ENCODE assay signal across 9 cellular contexts in genomic region chr12:124550123-124551089, GRCh38. TPM values are rescaled to one million over a fixed set of nuclear protein-coding genes. Genes with fewer than 3 reads are reported as not detected.
DNase-seq lines count a peak whose midpoint lies in the region; ATAC-seq and TF ChIP-seq lines count a peak whose summit lies in the region.
"Had no signal": no experiment of that assay in that cellular context is flagged by ENCODE, and none has a peak within 500 bp of the region (broad histone marks: within the 10 kb centered on the region; RNA-seq: fewer than 3 reads in every experiment).

No MANE protein-coding gene starts in this region.

- H3K4me1 ChIP-seq in HEK293 (ENCODE audit: control insufficient read depth, insufficient read depth, low read length) = peaks cover 23% of the 10 kb centered on the region
- H3K4me1 ChIP-seq in smooth muscle cell (ENCODE audit: low read depth) = peaks cover 32% of the 10 kb centered on the region

- WGBS in smooth muscle cell (ENCODE audit: low lambda C conversion rate) = 57% methylated on average over 10 of the region's 11 CpGs

- ATAC-seq in T-helper 17 cell (no peak), GM18868 (IDR thresholded peaks at IDR 0.05; ENCODE audit: unreplicated experiment) (no peak), HG03460 (IDR thresholded peaks at IDR 0.05; ENCODE audit: unreplicated experiment) (no peak)

- H3K79me2 ChIP-seq in smooth muscle cell (ENCODE audit: low read depth) = peaks cover 93% of the 10 kb centered on the region

- peak overlapping the region; percentile 73 for H3K4me2 ChIP-seq in smooth muscle cell

- H3K4me3 Mint-ChIP-seq in T-helper 17 cell = no peak overlapping the region
- H3K4me3 Mint-ChIP-seq: T-helper 2 cell treated with Interferon-gamma antibody and Interleukin-4, amounts not matched to agents 5 μg/mL and 100 μg/mL, for 36 hours had no signal

- H3K4me3 ChIP-seq in HEK293 (ENCODE audit: low read depth, low read length) (no peak overlapping the region), smooth muscle cell (no peak overlapping the region)

- no peak overlapping the region for H3K9ac ChIP-seq in smooth muscle cell (ENCODE audit: low read depth)

- CTCF ChIA-PET in HEK293 (lab: Yijun Ruan, JAX) = interaction anchor here (0.6 to 2.0 kb wide), 5 partner anchors 12 to 362 kb away, joined by 3 to 7 read pairs (median 3); no protein-coding TSS in a partner anchor

- H3K27ac ChIP-seq in HEK293 (ENCODE audit: extremely low read depth, low read depth, low read length) = no peak overlapping the region; the same call in 1 of the 2 replicates
- peak overlapping the region; percentile 97 for H3K27ac ChIP-seq in smooth muscle cell (ENCODE audit: low read depth)

- POLR2A ChIA-PET in HEK293 (lab: Yijun Ruan, JAX) = interaction anchor here (0.8 to 1.7 kb wide), 2 partner anchors 32 to 135 kb away, joined by 3 to 5 read pairs; no protein-coding TSS in a partner anchor

- H3K9me3 ChIP-seq in HEK293 (ENCODE audit: control insufficient read depth, insufficient read depth, low read depth, low read length) (no peaks in the 10 kb centered on the region), T-helper 17 cell (ENCODE audit: control insufficient read depth, low read length, poor library complexity, severe bottlenecking) (no peaks in the 10 kb centered on the region), smooth muscle cell (replicated peaks; ENCODE audit: low read depth) (no peaks in the 10 kb centered on the region)

- peaks cover 100% of the 10 kb centered on the region for H4K20me1 ChIP-seq in smooth muscle cell (ENCODE audit: low read depth)

- no peaks in the 10 kb centered on the region for H3K27me3 Mint-ChIP-seq in T-helper 17 cell

- peaks cover 56% of the 10 kb centered on the region for H3K4me1 Mint-ChIP-seq in T-helper 17 cell

- H3K36me3 ChIP-seq in HEK293 (ENCODE audit: control insufficient read depth in 2 of 2, insufficient read depth in 1 of 2, low read length in 2 of 2) = no peaks in the 10 kb centered on the region
- H3K36me3 ChIP-seq in smooth muscle cell (ENCODE audit: low read depth) = no peaks in the 10 kb centered on the region

- H3K27me3 ChIP-seq in smooth muscle cell (ENCODE audit: low read depth) = no peaks in the 10 kb centered on the region

- H3F3A ChIP-seq in smooth muscle cell (ENCODE audit: low read depth) = peaks cover 28% of the 10 kb centered on the region

- no peak for TF ChIP-seq CTCF in HEK293 (tag by site-specific recombination; IDR thresholded peaks at IDR 0.05)
- TF ChIP-seq CTCF in smooth muscle cell (IDR thresholded peaks at IDR 0.05; ENCODE audit: borderline replicate concordance, insufficient read depth, poor library complexity, severe bottlenecking) = no peak

- DNase-seq in T-helper 17 cell (no peak), glomerular visceral epithelial cell (ENCODE audit: extremely low spot score) (peak; percentile 38), smooth muscle cell (lab: John Stamatoyannopoulos, UW; ENCODE audit: unreplicated experiment) (no peak), ureter (ENCODE audit: low spot score) (no peak), cerebellar nuclear complex (lab: John Stamatoyannopoulos, UW) (no peak)

- H3K36me3 Mint-ChIP-seq in T-helper 17 cell (ENCODE audit: low read depth) = peaks cover 2% of the 10 kb centered on the region

- no peak overlapping the region for H2AFZ ChIP-seq in smooth muscle cell (ENCODE audit: low read depth)

- H3K27ac Mint-ChIP-seq in T-helper 17 cell = peak overlapping the region; percentile 3
- H3K27ac Mint-ChIP-seq: T-helper 2 cell treated with Interferon-gamma antibody and Interleukin-4, amounts not matched to agents 5 μg/mL and 100 μg/mL, for 36 hours had no signal

TF ChIP-seq in HEK293, 187 proteins besides CTCF, POLR2A, EP300 and RAD21:
- TF ChIP-seq ZBTB26 (tag by site-specific recombination; optimal IDR thresholded peaks at IDR 0.05) (peak; percentile 9), ZNF157 (tag by site-specific recombination; IDR thresholded peaks at IDR 0.05) (no peak), ZIC2 (tag by site-specific recombination; IDR thresholded peaks at IDR 0.05) (peak; percentile 56), ZNF692 (tag by site-specific recombination; IDR thresholded peaks at IDR 0.05) (peak; percentile 38; the same call in 1 of the 2 replicates), ZXDB (tag by site-specific recombination; IDR thresholded peaks at IDR 0.05) (no peak), SETDB1 (IDR thresholded peaks at IDR 0.05; ENCODE audit: insufficient read length, low read length) (no peak), GLIS2 (tag by site-specific recombination; IDR thresholded peaks at IDR 0.05) (peak; percentile 63; the same call in 1 of the 2 replicates), ZNF423 (tag by site-specific recombination; IDR thresholded peaks at IDR 0.05) (peak; percentile 68; the same call in 1 of the 2 replicates), SP7 (tag by site-specific recombination; IDR thresholded peaks at IDR 0.05) (peak; percentile 55), ZNF544 (tag by site-specific recombination; IDR thresholded peaks at IDR 0.05) (no peak), GLIS1 (tag by site-specific recombination; IDR thresholded peaks at IDR 0.05) (peak; percentile 90)
- TF ChIP-seq, protein P1, sequence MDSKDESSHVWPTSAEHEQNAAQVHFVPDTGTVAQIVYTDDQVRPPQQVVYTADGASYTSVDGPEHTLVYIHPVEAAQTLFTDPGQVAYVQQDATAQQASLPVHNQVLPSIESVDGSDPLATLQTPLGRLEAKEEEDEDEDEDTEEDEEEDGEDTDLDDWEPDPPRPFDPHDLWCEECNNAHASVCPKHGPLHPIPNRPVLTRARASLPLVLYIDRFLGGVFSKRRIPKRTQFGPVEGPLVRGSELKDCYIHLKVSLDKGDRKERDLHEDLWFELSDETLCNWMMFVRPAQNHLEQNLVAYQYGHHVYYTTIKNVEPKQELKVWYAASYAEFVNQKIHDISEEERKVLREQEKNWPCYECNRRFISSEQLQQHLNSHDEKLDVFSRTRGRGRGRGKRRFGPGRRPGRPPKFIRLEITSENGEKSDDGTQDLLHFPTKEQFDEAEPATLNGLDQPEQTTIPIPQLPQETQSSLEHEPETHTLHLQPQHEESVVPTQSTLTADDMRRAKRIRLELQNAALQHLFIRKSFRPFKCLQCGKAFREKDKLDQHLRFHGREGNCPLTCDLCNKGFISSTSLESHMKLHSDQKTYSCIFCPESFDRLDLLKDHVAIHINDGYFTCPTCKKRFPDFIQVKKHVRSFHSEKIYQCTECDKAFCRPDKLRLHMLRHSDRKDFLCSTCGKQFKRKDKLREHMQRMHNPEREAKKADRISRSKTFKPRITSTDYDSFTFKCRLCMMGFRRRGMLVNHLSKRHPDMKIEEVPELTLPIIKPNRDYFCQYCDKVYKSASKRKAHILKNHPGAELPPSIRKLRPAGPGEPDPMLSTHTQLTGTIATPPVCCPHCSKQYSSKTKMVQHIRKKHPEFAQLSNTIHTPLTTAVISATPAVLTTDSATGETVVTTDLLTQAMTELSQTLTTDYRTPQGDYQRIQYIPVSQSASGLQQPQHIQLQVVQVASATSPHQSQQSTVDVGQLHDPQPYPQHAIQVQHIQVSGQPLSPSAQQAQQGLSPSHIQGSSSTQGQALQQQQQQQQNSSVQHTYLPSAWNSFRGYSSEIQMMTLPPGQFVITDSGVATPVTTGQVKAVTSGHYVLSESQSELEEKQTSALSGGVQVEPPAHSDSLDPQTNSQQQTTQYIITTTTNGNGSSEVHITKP (tag by site-specific recombination; IDR thresholded peaks at IDR 0.05) = peak; percentile 78
TF ChIP-seq in HEK293: peak in this region for 8.

RNA-seq across cellular contexts. Expression of gene NCOR2, which starts 17.0 kb away (rescaled TPM):
- total RNA-seq in T-helper 17 cell (100 to 1,000 TPM; 107 to 119 TPM), smooth muscle cell (64.1 and 64.7 TPM in 2 replicates), ureter (200 TPM)
- polyA plus RNA-seq in smooth muscle cell = 164 and 169 TPM in 2 replicates
